Comparison of ENCODE assay signal across 10 cellular contexts in the genomic region with DNA sequence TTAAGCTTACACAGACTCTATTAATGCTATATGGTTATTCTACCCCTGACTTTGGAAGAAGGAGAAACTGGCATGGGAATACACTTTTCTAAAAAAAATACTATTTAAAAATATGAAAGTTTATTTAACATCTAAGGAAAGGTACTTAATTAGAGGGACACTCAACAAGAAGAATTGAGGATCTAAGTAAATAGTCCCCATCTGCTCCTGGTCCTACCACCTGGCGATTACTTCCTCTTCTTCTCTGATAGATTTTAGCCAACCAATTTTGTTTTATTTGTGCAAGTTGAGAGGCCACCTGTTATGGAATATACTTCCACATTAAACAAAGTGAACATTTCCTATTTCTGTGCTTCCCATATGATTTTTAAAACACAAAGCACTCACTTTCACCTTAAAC.
DNase-seq lines count a peak whose midpoint lies in the region; ATAC-seq and TF ChIP-seq lines count a peak whose summit lies in the region.
"Had no signal": no experiment of that assay in that cellular context is flagged by ENCODE, and none has a peak within 500 bp of the region (broad histone marks: within the 10 kb centered on the region; RNA-seq: fewer than 3 reads in every experiment).

No MANE protein-coding gene starts in this region.

- intact Hi-C loops in OCI-LY7 (cut with micrococcal nuclease; ENCODE audit: unreplicated experiment): loop anchor here (5.0 kb wide), 2 partner anchors 51 to 109 kb away; partner anchors contain the start of gene BCL2
- intact Hi-C loops in naive thymus-derived CD4-positive, alpha-beta T cell (cut with micrococcal nuclease): loop anchor here in 1 of 2 donors (5.0 kb wide), 1 partner anchor 681 kb away; no protein-coding TSS in a partner anchor

- peak overlapping the region; percentile 56 for H3K4me2 ChIP-seq in OCI-LY7 (ENCODE audit: low read length)

- H3K27ac ChIP-seq in KOPT-K1 (ENCODE audit: low read depth, low read length, poor library complexity, severe bottlenecking) (peak overlapping the region; percentile 90), OCI-LY7 (ENCODE audit: low read depth, low read length, poor library complexity, severe bottlenecking) (no peak overlapping the region)
- H3K27ac ChIP-seq in naive thymus-derived CD4-positive, alpha-beta T cell (ENCODE audit: low read depth, low read length): peak overlapping the region; percentile 63
- H3K27ac ChIP-seq: psoas muscle, tibial nerve had no signal

- H3K9me2 ChIP-seq in OCI-LY7 (ENCODE audit: insufficient read depth, low read length): no peaks in the 10 kb centered on the region

- H3K9me3 ChIP-seq in KOPT-K1 (ENCODE audit: insufficient read depth, low read length, poor library complexity, severe bottlenecking) (no peaks in the 10 kb centered on the region), OCI-LY7 (ENCODE audit: low read length) (no peaks in the 10 kb centered on the region)
- H3K9me3 ChIP-seq in naive thymus-derived CD4-positive, alpha-beta T cell (ENCODE audit: control insufficient read depth in 2 of 3, low read length in 3 of 3): no peaks in the 10 kb centered on the region
- H3K9me3 ChIP-seq: psoas muscle, tibial nerve had no signal

- H3K36me3 Mint-ChIP-seq in T-helper 2 cell treated with Interferon-gamma antibody and Interleukin-4, amounts not matched to agents 5 μg/mL and 100 μg/mL, for 36 hours (ENCODE audit: low read depth): peaks cover 59% of the 10 kb centered on the region
- H3K36me3 Mint-ChIP-seq in naive thymus-derived CD4-positive, alpha-beta T cell: peaks cover 0 to 59% (median 5%) of the 10 kb centered on the region in 5 donors

- H4K20me1 ChIP-seq in OCI-LY7 (ENCODE audit: insufficient read depth, low read length): no peaks in the 10 kb centered on the region

- peaks cover 39% of the 10 kb centered on the region for H3K4me1 ChIP-seq in OCI-LY7 (ENCODE audit: insufficient read depth, low read length, poor library complexity, severe bottlenecking)
- peaks cover 64 to 97% of the 10 kb centered on the region in 2 donors for H3K4me1 ChIP-seq in naive thymus-derived CD4-positive, alpha-beta T cell (ENCODE audit: control insufficient read depth in 2 of 2, insufficient read depth in 2 of 2, low read length in 2 of 2)

- H3K36me3 ChIP-seq in KOPT-K1 (ENCODE audit: insufficient read depth, low read length): no peaks in the 10 kb centered on the region
- no peaks in the 10 kb centered on the region for H3K36me3 ChIP-seq in OCI-LY7 (ENCODE audit: insufficient read depth, low read length)
- H3K36me3 ChIP-seq in naive thymus-derived CD4-positive, alpha-beta T cell (ENCODE audit: control insufficient read depth in 2 of 3, insufficient read depth in 3 of 3, low read length in 3 of 3): no peaks in the 10 kb centered on the region
- H3K36me3 ChIP-seq: tibial nerve had no signal

- peak overlapping the region; percentile 85 for H3K4me3 Mint-ChIP-seq in T-helper 2 cell treated with Interferon-gamma antibody and Interleukin-4, amounts not matched to agents 5 μg/mL and 100 μg/mL, for 36 hours
- H3K4me3 Mint-ChIP-seq in naive thymus-derived CD4-positive, alpha-beta T cell: peak overlapping the region; percentile 47 to 94 (median 81)

- H3K9me3 Mint-ChIP-seq in T-helper 2 cell treated with Interferon-gamma antibody and Interleukin-4, amounts not matched to agents 5 μg/mL and 100 μg/mL, for 36 hours: no peaks in the 10 kb centered on the region
- peaks cover 0 to 3% (median 0%) of the 10 kb centered on the region in 11 donors for H3K9me3 Mint-ChIP-seq in naive thymus-derived CD4-positive, alpha-beta T cell

- BruUV-seq in OCI-LY7 (replicated peaks; lab: Mats Ljungman, UMichigan): no TSS peak

- ATAC-seq in naive thymus-derived CD4-positive, alpha-beta T cell: no peak
- no peak for ATAC-seq in GM19324 (IDR thresholded peaks at IDR 0.05; ENCODE audit: low FRiP score, unreplicated experiment)

- H3K27me3 Mint-ChIP-seq in T-helper 2 cell treated with Interferon-gamma antibody and Interleukin-4, amounts not matched to agents 5 μg/mL and 100 μg/mL, for 36 hours (ENCODE audit: low read depth): no peaks in the 10 kb centered on the region
- H3K27me3 Mint-ChIP-seq in naive thymus-derived CD4-positive, alpha-beta T cell: no peaks in the 10 kb centered on the region

- H3K27ac Mint-ChIP-seq in T-helper 2 cell treated with Interferon-gamma antibody and Interleukin-4, amounts not matched to agents 5 μg/mL and 100 μg/mL, for 36 hours: peak overlapping the region; percentile 96
- peak overlapping the region in 8 of 9 donors; percentile 81 to 96 (median 92) for H3K27ac Mint-ChIP-seq in naive thymus-derived CD4-positive, alpha-beta T cell

- TF ChIP-seq CTCF in OCI-LY7 (conservative IDR thresholded peaks at IDR 0.05; ENCODE audit: low read length): no peak

- H2AFZ ChIP-seq in OCI-LY7 (ENCODE audit: low read length): no peak overlapping the region; the same call in 1 of the 2 replicates

- H3K79me2 ChIP-seq in OCI-LY7 (ENCODE audit: insufficient read depth, low read depth, low read length): no peaks in the 10 kb centered on the region

- no peaks in the 10 kb centered on the region for H3K27me3 ChIP-seq in naive thymus-derived CD4-positive, alpha-beta T cell (ENCODE audit: control insufficient read depth in 2 of 2, insufficient read depth in 2 of 2, low read length in 2 of 2)
- H3K27me3 ChIP-seq: tibial nerve had no signal

- CTCF ChIA-PET in OCI-LY7 (lab: Charles Lee; ENCODE audit: unreplicated experiment): no interaction called here
- CTCF ChIA-PET in naive thymus-derived CD4-positive, alpha-beta T cell (lab: Charles Lee): interaction anchor here (0.6 to 1.7 kb wide), 2 partner anchors 47 to 110 kb away, joined by 3 to 7 read pairs; no protein-coding TSS in a partner anchor

- no peak for DNase-seq in T-helper 2 cell treated with Interferon-gamma antibody and Interleukin-4, amounts not matched to agents 5 μg/mL and 100 μg/mL, for 36 hours (ENCODE audit: low spot score)
- DNase-seq in T-helper 2 cell (no peak), OCI-LY7 (ENCODE audit: low spot score) (peak; percentile 26), DMS114 treated with DMSO at 0.1 percent for 48 hours (lab: John Stamatoyannopoulos, UW; ENCODE audit: unreplicated experiment) (no peak), AG08395 (ENCODE audit: low spot score) (no peak)
- DNase-seq in naive thymus-derived CD4-positive, alpha-beta T cell: no peak
- DNase-seq: psoas muscle had no signal

- peak overlapping the region; percentile 45 for H3K4me3 ChIP-seq in OCI-LY7 (ENCODE audit: low read depth, low read length, poor library complexity, severe bottlenecking)
- peak overlapping the region; percentile 40 for H3K4me3 ChIP-seq in naive thymus-derived CD4-positive, alpha-beta T cell (ENCODE audit: low read length)
- H3K4me3 ChIP-seq: tibial nerve had no signal

- H3K4me1 Mint-ChIP-seq in T-helper 2 cell treated with Interferon-gamma antibody and Interleukin-4, amounts not matched to agents 5 μg/mL and 100 μg/mL, for 36 hours (ENCODE audit: low read depth): peaks cover 82% of the 10 kb centered on the region
- H3K4me1 Mint-ChIP-seq in naive thymus-derived CD4-positive, alpha-beta T cell: peaks cover 79 to 100% (median 94%) of the 10 kb centered on the region in 7 donors

- POLR2A ChIA-PET in OCI-LY7 (lab: Charles Lee): interaction anchor here (0.6 kb wide), 1 partner anchor 117 kb away, joined by 3 read pairs; no protein-coding TSS in a partner anchor
- POLR2A ChIA-PET in naive thymus-derived CD4-positive, alpha-beta T cell (lab: Charles Lee): interaction anchor here (0.6 to 7.3 kb wide), 14 partner anchors 12 to 538 kb away, joined by 3 to 59 read pairs (median 4); partner anchors contain the start of gene BCL2
